In genomic region chr3:122893754-122894668, GRCh38 we compare ENCODE assay signal across 1 cellular context.
TF ChIP-seq lines count a peak whose summit lies in the region.

No MANE protein-coding gene starts in this region.

TF ChIP-seq in HepG2, 621 proteins besides CTCF, POLR2A, EP300 and RAD21 (continued from another document and continues in another):
- TF ChIP-seq EZH2 (conservative IDR thresholded peaks at IDR 0.05; ENCODE audit: low read depth, low read length) (no peak), MED1 (CRISPR knock-in tag; IDR thresholded peaks at IDR 0.05) (peak; percentile 75), ZSCAN30 (CRISPR knock-in tag; IDR thresholded peaks at IDR 0.05) (no peak), ZNF780A (CRISPR knock-in tag; IDR thresholded peaks at IDR 0.05) (no peak), ZNF496 (CRISPR knock-in tag; IDR thresholded peaks at IDR 0.05; ENCODE audit: insufficient replicate concordance) (no peak), TARDBP (CRISPR knock-in tag; IDR thresholded peaks at IDR 0.05) (no peak), KDM1A (CRISPR knock-in tag; IDR thresholded peaks at IDR 0.05) (no peak; the same call in 1 of the 2 replicates), ZNF674 (CRISPR knock-in tag; IDR thresholded peaks at IDR 0.05; ENCODE audit: low read depth) (no peak), FOXP4 (CRISPR knock-in tag; IDR thresholded peaks at IDR 0.05) (no peak), TGIF2 (CRISPR knock-in tag; IDR thresholded peaks at IDR 0.05) (no peak), ZNF687 (CRISPR knock-in tag; IDR thresholded peaks at IDR 0.05) (peak; percentile 71), KMT2A (CRISPR knock-in tag; IDR thresholded peaks at IDR 0.05) (no peak), ZNF660 (CRISPR knock-in tag; IDR thresholded peaks at IDR 0.05; ENCODE audit: borderline replicate concordance, low read depth) (no peak), ZNF30 (CRISPR knock-in tag; IDR thresholded peaks at IDR 0.05) (peak; percentile 29; the same call in 1 of the 2 replicates), NCOA1 (CRISPR knock-in tag; IDR thresholded peaks at IDR 0.05) (0 out of 2 replicates have a peak, but pooled peaks have one; percentile 83), FOXA3 (CRISPR knock-in tag; IDR thresholded peaks at IDR 0.05) (peak; percentile 90), ARID2 (CRISPR knock-in tag; IDR thresholded peaks at IDR 0.05; ENCODE audit: borderline replicate concordance) (no peak), CENPBD1 (CRISPR knock-in tag; IDR thresholded peaks at IDR 0.05; ENCODE audit: borderline replicate concordance, low read depth) (no peak), SPEN (CRISPR knock-in tag; IDR thresholded peaks at IDR 0.05; ENCODE audit: low read depth) (0 out of 2 replicates have a peak, but pooled peaks have one; percentile 58), ZNF512 (CRISPR knock-in tag; IDR thresholded peaks at IDR 0.05) (no peak), SMAD1 (CRISPR knock-in tag; IDR thresholded peaks at IDR 0.05; ENCODE audit: borderline replicate concordance, low read depth) (0 out of 2 replicates have a peak, but pooled peaks have one; percentile 68), ZNF556 (CRISPR knock-in tag; IDR thresholded peaks at IDR 0.05; ENCODE audit: borderline replicate concordance) (no peak), ZNF558 (CRISPR knock-in tag; IDR thresholded peaks at IDR 0.05; ENCODE audit: borderline replicate concordance) (no peak), ZBTB8A (CRISPR knock-in tag; IDR thresholded peaks at IDR 0.05; ENCODE audit: borderline replicate concordance, low read depth) (no peak), TEAD2 (CRISPR knock-in tag; IDR thresholded peaks at IDR 0.05) (no peak), ZFP1 (CRISPR knock-in tag; IDR thresholded peaks at IDR 0.05) (no peak), SNAI1 (CRISPR knock-in tag; IDR thresholded peaks at IDR 0.05; ENCODE audit: borderline replicate concordance) (no peak), KDM2A (CRISPR knock-in tag; IDR thresholded peaks at IDR 0.05; ENCODE audit: borderline replicate concordance, low read depth) (no peak), ZNF646 (CRISPR knock-in tag; IDR thresholded peaks at IDR 0.05) (no peak), ZBTB1 (CRISPR knock-in tag; IDR thresholded peaks at IDR 0.05; ENCODE audit: borderline replicate concordance) (no peak), DNMT1 (CRISPR knock-in tag; IDR thresholded peaks at IDR 0.05) (no peak), PITX1 (CRISPR knock-in tag; IDR thresholded peaks at IDR 0.05) (peak; percentile 82), RNF2 (conservative IDR thresholded peaks at IDR 0.05; ENCODE audit: low read depth) (no peak; the same call in 1 of the 2 replicates), PREB (CRISPR knock-in tag; IDR thresholded peaks at IDR 0.05) (no peak), ZNF766 (CRISPR knock-in tag; IDR thresholded peaks at IDR 0.05; ENCODE audit: borderline replicate concordance) (no peak), LCORL (IDR thresholded peaks at IDR 0.05) (no peak), LCORL (CRISPR knock-in tag; IDR thresholded peaks at IDR 0.05) (peak; percentile 76), ZNF788 (CRISPR knock-in tag; IDR thresholded peaks at IDR 0.05; ENCODE audit: borderline replicate concordance) (peak; percentile 32; the same call in 1 of the 2 replicates)
- TF ChIP-seq, protein P1, sequence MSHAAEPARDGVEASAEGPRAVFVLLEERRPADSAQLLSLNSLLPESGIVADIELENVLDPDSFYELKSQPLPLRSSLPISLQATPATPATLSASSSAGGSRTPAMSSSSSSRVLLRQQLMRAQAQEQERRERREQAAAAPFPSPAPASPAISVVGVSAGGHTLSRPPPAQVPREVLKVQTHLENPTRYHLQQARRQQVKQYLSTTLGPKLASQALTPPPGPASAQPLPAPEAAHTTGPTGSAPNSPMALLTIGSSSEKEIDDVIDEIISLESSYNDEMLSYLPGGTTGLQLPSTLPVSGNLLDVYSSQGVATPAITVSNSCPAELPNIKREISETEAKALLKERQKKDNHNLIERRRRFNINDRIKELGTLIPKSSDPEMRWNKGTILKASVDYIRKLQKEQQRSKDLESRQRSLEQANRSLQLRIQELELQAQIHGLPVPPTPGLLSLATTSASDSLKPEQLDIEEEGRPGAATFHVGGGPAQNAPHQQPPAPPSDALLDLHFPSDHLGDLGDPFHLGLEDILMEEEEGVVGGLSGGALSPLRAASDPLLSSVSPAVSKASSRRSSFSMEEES (CRISPR knock-in tag; IDR thresholded peaks at IDR 0.05) = peak; percentile 49; the same call in 1 of the 2 replicates
- TF ChIP-seq, protein P2, sequence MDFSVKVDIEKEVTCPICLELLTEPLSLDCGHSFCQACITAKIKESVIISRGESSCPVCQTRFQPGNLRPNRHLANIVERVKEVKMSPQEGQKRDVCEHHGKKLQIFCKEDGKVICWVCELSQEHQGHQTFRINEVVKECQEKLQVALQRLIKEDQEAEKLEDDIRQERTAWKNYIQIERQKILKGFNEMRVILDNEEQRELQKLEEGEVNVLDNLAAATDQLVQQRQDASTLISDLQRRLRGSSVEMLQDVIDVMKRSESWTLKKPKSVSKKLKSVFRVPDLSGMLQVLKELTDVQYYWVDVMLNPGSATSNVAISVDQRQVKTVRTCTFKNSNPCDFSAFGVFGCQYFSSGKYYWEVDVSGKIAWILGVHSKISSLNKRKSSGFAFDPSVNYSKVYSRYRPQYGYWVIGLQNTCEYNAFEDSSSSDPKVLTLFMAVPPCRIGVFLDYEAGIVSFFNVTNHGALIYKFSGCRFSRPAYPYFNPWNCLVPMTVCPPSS (IDR thresholded peaks at IDR 0.05) = no peak
- TF ChIP-seq, protein P3, sequence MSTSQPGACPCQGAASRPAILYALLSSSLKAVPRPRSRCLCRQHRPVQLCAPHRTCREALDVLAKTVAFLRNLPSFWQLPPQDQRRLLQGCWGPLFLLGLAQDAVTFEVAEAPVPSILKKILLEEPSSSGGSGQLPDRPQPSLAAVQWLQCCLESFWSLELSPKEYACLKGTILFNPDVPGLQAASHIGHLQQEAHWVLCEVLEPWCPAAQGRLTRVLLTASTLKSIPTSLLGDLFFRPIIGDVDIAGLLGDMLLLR (CRISPR knock-in tag; IDR thresholded peaks at IDR 0.05) = no peak
